1 cellular context compared by ENCODE assay signal in genomic region chr13:36148436-36148835, GRCh38.
A peak's percentile ranks its signal among the peaks of the same experiment; 100 is the strongest.
TF ChIP-seq lines count a peak whose summit lies in the region.

No MANE protein-coding gene starts in this region.

TF ChIP-seq in SK-N-SH, 30 proteins besides CTCF, POLR2A, EP300 and RAD21 (continued from another document):
- no peak for TF ChIP-seq USF2 (IDR thresholded peaks at IDR 0.05; ENCODE audit: borderline replicate concordance, low read depth, low read length)
- no peak for TF ChIP-seq TAF1 (IDR thresholded peaks at IDR 0.05; ENCODE audit: borderline replicate concordance, low read depth, low read length)
- TF ChIP-seq NRF1 (IDR thresholded peaks at IDR 0.05; ENCODE audit: low read depth, low read length), result no peak
- peak; percentile 31; the same call in 1 of the 2 replicates for TF ChIP-seq TCF12 (IDR thresholded peaks at IDR 0.05)
- no peak for TF ChIP-seq MAX (IDR thresholded peaks at IDR 0.05; ENCODE audit: low read depth)
- TF ChIP-seq RFX5 (IDR thresholded peaks at IDR 0.05; ENCODE audit: low read length), result no peak
- TF ChIP-seq, protein P1, sequence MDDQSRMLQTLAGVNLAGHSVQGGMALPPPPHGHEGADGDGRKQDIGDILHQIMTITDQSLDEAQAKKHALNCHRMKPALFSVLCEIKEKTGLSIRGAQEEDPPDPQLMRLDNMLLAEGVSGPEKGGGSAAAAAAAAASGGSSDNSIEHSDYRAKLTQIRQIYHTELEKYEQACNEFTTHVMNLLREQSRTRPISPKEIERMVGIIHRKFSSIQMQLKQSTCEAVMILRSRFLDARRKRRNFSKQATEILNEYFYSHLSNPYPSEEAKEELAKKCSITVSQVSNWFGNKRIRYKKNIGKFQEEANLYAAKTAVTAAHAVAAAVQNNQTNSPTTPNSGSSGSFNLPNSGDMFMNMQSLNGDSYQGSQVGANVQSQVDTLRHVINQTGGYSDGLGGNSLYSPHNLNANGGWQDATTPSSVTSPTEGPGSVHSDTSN (IDR thresholded peaks at IDR 0.05), result peak; percentile 22; the same call in 1 of the 2 replicates
